In the genomic region with DNA sequence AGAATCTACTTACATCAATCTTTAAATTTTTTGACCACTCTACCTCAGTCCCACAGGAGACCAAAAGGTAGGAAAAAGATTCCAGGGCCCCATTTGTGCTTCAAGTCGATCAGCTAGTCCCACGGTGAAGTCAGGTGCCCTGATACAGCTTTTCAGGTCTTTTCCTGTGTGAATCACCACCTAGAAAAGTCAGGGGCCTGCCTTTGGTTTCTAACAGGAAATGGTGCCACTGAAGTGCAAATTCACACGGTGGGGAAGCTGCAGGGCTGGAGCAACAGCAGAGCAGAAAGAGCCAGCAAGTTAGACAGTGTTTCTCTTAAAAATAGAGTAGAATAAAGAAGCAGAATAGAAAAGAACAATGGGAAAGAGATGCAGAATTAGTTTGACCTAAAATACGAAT, we compare ENCODE assay signal across 9 cellular contexts.
DNase-seq lines count a peak whose midpoint lies in the region; ATAC-seq lines count a peak whose summit lies in the region.
"Had no signal": no experiment of that assay in that cellular context is flagged by ENCODE, and none has a peak within 500 bp of the region (broad histone marks: within the 10 kb centered on the region; RNA-seq: fewer than 3 reads in every experiment).

No MANE protein-coding gene starts in this region.

- DNase-seq in effector CD4-positive, alpha-beta T cell = peak; percentile 62
- DNase-seq in stimulated activated CD4-positive, alpha-beta T cell treated with anti-CD3 and anti-CD28 coated beads, Interleukin-4, amount 100 ng/mL, for 4 hours = peak; percentile 40 to 69
- DNase-seq in MG63 = no peak
- DNase-seq in GOT3 (lab: John Stamatoyannopoulos, UW) = no peak
- no peak for DNase-seq in retina

- H3K36me3 ChIP-seq in MG63 = no peaks in the 10 kb centered on the region

- H3K9me3 ChIP-seq in MG63 = no peaks in the 10 kb centered on the region
- H3K9me3 ChIP-seq: body of pancreas had no signal

- no peak overlapping the region for H3K4me3 ChIP-seq in MG63
- H3K4me3 ChIP-seq: body of pancreas had no signal

- ATAC-seq in GM19043 (IDR thresholded peaks at IDR 0.05; ENCODE audit: low read depth, unreplicated experiment) (peak; percentile 89), HG03108 (IDR thresholded peaks at IDR 0.05; ENCODE audit: unreplicated experiment) (peak; percentile 88)
- peak; percentile 94 to 98 for ATAC-seq in activated CD4-positive, CD25-positive, alpha-beta regulatory T cell treated with anti-CD3 and anti-CD28 coated beads, Interleukin-2, amount 50 U/mL, for 24 hours
- ATAC-seq: body of pancreas had no signal

- no peaks in the 10 kb centered on the region for H3K27me3 ChIP-seq in MG63
- H3K27me3 ChIP-seq: body of pancreas had no signal

Comparison
In these comparisons a context has a peak if more than half of its experiments do, and no peak if none do; other contexts are left out.
1. DNase-seq: peak in effector CD4-positive, alpha-beta T cell (single experiment) and stimulated activated CD4-positive, alpha-beta T cell treated with anti-CD3 and anti-CD28 coated beads, Interleukin-4, amount 100 ng/mL, for 4 hours (2 of 2); none in MG63 (single experiment), GOT3 (single experiment) and retina (single experiment).
2. Peak in every context shown above with its lines, with median percentiles within 50 percentile points of each other: ATAC-seq.